ENCODE assay signal across 8 cellular contexts in genomic region chr11:19240420-19241259, GRCh38. TPM values are rescaled to one million over a fixed set of nuclear protein-coding genes. Genes with fewer than 3 reads are reported as not detected.
DNase-seq lines count a peak whose midpoint lies in the region; ATAC-seq, FAIRE-seq and TF ChIP-seq lines count a peak whose summit lies in the region.

A gene with protein sequence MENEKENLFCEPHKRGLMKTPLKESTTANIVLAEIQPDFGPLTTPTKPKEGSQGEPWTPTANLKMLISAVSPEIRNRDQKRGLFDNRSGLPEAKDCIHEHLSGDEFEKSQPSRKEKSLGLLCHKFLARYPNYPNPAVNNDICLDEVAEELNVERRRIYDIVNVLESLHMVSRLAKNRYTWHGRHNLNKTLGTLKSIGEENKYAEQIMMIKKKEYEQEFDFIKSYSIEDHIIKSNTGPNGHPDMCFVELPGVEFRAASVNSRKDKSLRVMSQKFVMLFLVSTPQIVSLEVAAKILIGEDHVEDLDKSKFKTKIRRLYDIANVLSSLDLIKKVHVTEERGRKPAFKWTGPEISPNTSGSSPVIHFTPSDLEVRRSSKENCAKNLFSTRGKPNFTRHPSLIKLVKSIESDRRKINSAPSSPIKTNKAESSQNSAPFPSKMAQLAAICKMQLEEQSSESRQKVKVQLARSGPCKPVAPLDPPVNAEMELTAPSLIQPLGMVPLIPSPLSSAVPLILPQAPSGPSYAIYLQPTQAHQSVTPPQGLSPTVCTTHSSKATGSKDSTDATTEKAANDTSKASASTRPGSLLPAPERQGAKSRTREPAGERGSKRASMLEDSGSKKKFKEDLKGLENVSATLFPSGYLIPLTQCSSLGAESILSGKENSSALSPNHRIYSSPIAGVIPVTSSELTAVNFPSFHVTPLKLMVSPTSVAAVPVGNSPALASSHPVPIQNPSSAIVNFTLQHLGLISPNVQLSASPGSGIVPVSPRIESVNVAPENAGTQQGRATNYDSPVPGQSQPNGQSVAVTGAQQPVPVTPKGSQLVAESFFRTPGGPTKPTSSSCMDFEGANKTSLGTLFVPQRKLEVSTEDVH (minus strand): TSS chr11:19240945. CDS start chr11:19240121, 824 bp downstream.

- H3K27ac ChIP-seq in adrenal gland (no peak within 1 kb of the TSS), left ventricle myocardium inferior (replicated peaks) (peak within 1 kb of the TSS; percentile 53), prostate gland (no peak within 1 kb of the TSS)

- intact Hi-C loops in adrenal gland (cut with DNase I) (loop anchor here in 1 of 2 donors (10.0 kb wide), 1 partner anchor 166 kb away; no protein-coding TSS in a partner anchor), left ventricle myocardium inferior (cut with micrococcal nuclease) (no loop called here), prostate gland (cut with DNase I) (no loop called here)

- ATAC-seq in HG02884 (IDR thresholded peaks at IDR 0.05; ENCODE audit: unreplicated experiment) = peak; percentile 85

- H3K4me1 ChIP-seq in adrenal gland (replicated peaks in 1 of 2) (peaks cover 9 to 24% of the 10 kb centered on the region in 2 donors), left ventricle myocardium inferior (peaks cover 45% of the 10 kb centered on the region), prostate gland (replicated peaks) (no peaks in the 10 kb centered on the region)

- H3K4me3 ChIP-seq in adrenal gland (peak within 1 kb of the TSS in 2 of 4 donors; percentile 41 to 69), left ventricle myocardium inferior (peak within 1 kb of the TSS; percentile 87), prostate gland (peak within 1 kb of the TSS; percentile 44 to 54)

- DNase-seq in GM13977 (ENCODE audit: low spot score) (peak; percentile 99), NCI-H146 treated with DMSO at 0.1 percent for 48 hours (lab: John Stamatoyannopoulos, UW; ENCODE audit: unreplicated experiment) (peak; percentile 84), T-helper 1 cell (peak; percentile 53 to 97 (median 66)), adrenal gland (peak; percentile 89 to 96 (median 95)), left ventricle myocardium inferior (peak; percentile 91), prostate gland (ENCODE audit: low spot score) (peak; percentile 83), urothelium cell line (ENCODE audit: low spot score) (peak; percentile 86)

- WGBS in adrenal gland, 4 donors = 0 to 2% (median 1%) methylated on average over 20 to 59 of the region's 59 CpGs
- under 1% methylated on average over 55 of the region's 59 CpGs for WGBS in prostate gland

- no peak for TF ChIP-seq POLR2A in adrenal gland (IDR thresholded peaks at IDR 0.05)
- TF ChIP-seq POLR2A in prostate gland (IDR thresholded peaks at IDR 0.05) = no peak

- in situ Hi-C loops in GM13977 (cut with MboI; ENCODE audit: low pct_unique_long_range_greater_than_20kb, low sequenced_read_pairs, unreplicated experiment) = no loop called here

- FAIRE-seq in urothelium cell line (lab: Jason Lieb, UNC) = no peak

- no peaks in the 10 kb centered on the region for H3K36me3 ChIP-seq in adrenal gland (replicated peaks in 1 of 2)
- H3K36me3 ChIP-seq in left ventricle myocardium inferior = no peaks in the 10 kb centered on the region
- H3K36me3 ChIP-seq in prostate gland = no peaks in the 10 kb centered on the region

- H3K27me3 ChIP-seq in adrenal gland (peaks cover 30% of the 10 kb centered on the region), left ventricle myocardium inferior (ENCODE audit: low read depth) (peaks cover 45% of the 10 kb centered on the region), prostate gland (replicated peaks; ENCODE audit: insufficient read depth) (peaks cover 6% of the 10 kb centered on the region)

- TF ChIP-seq CTCF in GM13977 (IDR thresholded peaks at IDR 0.05; ENCODE audit: extremely low read depth, insufficient read depth, missing control alignments) (no peak), adrenal gland (IDR thresholded peaks at IDR 0.05) (no peak), left ventricle myocardium inferior (IDR thresholded peaks at IDR 0.05; ENCODE audit: borderline replicate concordance) (no peak), prostate gland (IDR thresholded peaks at IDR 0.05) (no peak)

- H3K9me3 ChIP-seq in adrenal gland (replicated peaks in 1 of 3) (no peaks in the 10 kb centered on the region), left ventricle myocardium inferior (replicated peaks) (no peaks in the 10 kb centered on the region), prostate gland (no peaks in the 10 kb centered on the region)

RNA-seq across cellular contexts. Expression of the gene that starts here (rescaled TPM):
- total RNA-seq in adrenal gland (under 1 TPM in 7 of 8 donors, not detected in 1; 0.23 to 0.69 (median 0.46) TPM), left ventricle myocardium inferior (3.6 TPM), prostate gland (under 1 TPM; 0.46 to 0.57 TPM)
- polyA plus RNA-seq in adrenal gland = under 1 TPM in 2 of 3 donors, not detected in 1; 0.07 to 0.55 TPM

Comparison
In these comparisons a context has a peak if more than half of its experiments do, and no peak if none do; other contexts are left out.
1. Peak in DNase-seq in adrenal gland; RNA of the gene not detected or under 1 TPM.
2. Peak in DNase-seq and H3K4me3 ChIP-seq in prostate gland; RNA of the gene not detected or under 1 TPM.